In the genomic region with DNA sequence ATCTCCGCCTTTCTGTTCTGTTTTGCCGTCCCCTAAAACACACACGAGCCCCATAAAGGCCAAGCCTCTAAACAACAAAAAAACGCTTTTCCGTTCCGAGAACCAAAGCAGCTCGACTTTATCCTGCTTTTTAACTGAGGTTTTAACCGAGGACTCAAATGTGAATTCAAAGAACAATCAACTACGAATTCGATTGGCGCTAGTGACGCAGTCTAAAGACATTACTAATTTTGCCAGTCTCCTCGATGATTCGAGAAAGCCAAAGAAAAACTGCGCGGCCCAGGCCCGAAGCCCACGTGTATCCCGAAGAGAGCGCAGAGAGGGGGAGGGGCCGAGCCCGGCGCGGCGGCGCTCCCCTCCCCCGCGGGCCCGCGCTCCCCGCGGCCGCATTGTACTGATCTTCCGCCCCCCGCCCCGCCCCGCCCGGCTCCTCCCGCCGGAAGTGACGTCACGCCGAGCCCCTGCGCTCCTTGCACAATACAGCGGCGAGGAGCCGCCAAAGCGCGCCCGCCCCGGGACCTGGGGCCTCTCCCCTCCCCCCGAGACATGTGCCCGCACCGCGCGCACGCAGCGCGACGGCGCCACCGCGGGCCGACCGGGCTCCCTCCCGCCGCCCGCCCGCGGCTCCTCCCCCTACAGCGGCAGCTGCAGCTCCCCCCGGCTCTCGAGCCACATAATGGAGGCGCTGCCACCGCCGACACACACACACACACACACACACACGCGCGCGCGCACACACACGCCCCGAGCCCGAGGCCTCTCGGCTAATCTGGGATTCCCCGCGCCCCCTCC, we compare ENCODE assay signal across 8 cellular contexts.
A peak's percentile ranks its signal among the peaks of the same experiment; 100 is the strongest.
DNase-seq lines count a peak whose midpoint lies in the region; ATAC-seq and TF ChIP-seq lines count a peak whose summit lies in the region.

No MANE protein-coding gene starts in this region.

- TF ChIP-seq CTCF in retinal pigment epithelial cell (conservative IDR thresholded peaks at IDR 0.05; ENCODE audit: low read depth, low read length) = no peak

- H3K4me3 ChIP-seq in retinal pigment epithelial cell (ENCODE audit: low read length) = peak overlapping the region; percentile 82

- ATAC-seq in GM18502 (IDR thresholded peaks at IDR 0.05; ENCODE audit: poor library complexity, unreplicated experiment) (peak; percentile 59), HG02938 (IDR thresholded peaks at IDR 0.05; ENCODE audit: unreplicated experiment) (peak; percentile 39)

- DNase-seq in NCI-H1930 (lab: John Stamatoyannopoulos, UW) (peak; percentile 90 to 95), T1000 (lab: John Stamatoyannopoulos, UW) (peak; percentile 83), astrocyte of the hippocampus (ENCODE audit: low read depth, low spot score) (peak; percentile 98), hippocampal formation (lab: John Stamatoyannopoulos, UW) (peak; percentile 93 to 95), retinal pigment epithelial cell (ENCODE audit: low read depth) (peak; percentile 54), OCI-M2 (lab: John Stamatoyannopoulos, UW; ENCODE audit: unreplicated experiment) (no peak)
